8 cellular contexts compared by ENCODE assay signal in the genomic region with DNA sequence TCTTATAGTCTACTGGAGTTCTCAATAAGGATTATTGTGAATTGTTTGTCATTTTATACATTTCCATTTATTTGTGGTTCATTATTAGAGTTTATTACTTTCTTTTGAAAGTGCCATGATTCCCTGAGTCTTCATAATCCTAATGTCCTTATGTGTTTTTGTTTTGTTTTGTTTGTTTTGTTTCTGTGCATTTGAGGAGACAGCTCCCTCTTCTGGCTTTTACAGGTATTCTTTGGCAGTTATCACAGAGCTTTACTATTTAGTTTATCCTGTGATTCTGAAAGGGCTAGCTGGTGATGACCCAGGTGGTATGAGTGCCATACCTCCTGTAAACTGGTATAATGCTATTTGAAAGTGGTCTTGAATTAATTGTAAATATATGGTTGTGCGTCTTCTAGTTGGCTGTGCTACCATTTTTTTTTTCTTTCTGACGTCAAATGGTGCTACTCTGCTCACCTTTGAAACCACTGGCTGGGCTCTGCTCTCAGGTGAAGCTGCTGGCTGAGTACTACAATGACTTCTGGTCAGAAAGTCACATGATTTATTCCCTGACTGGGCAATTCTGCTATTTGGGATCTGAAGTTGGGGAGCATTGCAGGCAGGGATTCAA.
DNase-seq lines count a peak whose midpoint lies in the region; ATAC-seq, FAIRE-seq and TF ChIP-seq lines count a peak whose summit lies in the region.

No MANE protein-coding gene starts in this region.

- FAIRE-seq in GM12891 (lab: Jason Lieb, UNC), result peak; percentile 28

- H3K9me3 ChIP-seq in mesenchymal stem cell (ENCODE audit: control insufficient read depth, low read length), result peaks cover 13% of the 10 kb centered on the region

- H3K14ac ChIP-seq in mesenchymal stem cell (ENCODE audit: low read length in 2 of 2), result no peak overlapping the region

- H2AFZ ChIP-seq in mesenchymal stem cell (ENCODE audit: low read depth, low read length), result no peak overlapping the region

- H3K27ac ChIP-seq in mesenchymal stem cell (ENCODE audit: low read length, poor library complexity, severe bottlenecking), result no peak overlapping the region

- peak; percentile 77 for ATAC-seq in WTC11
- ATAC-seq in GM19455 (IDR thresholded peaks at IDR 0.05; ENCODE audit: unreplicated experiment), result no peak
- ATAC-seq in HG03378 (IDR thresholded peaks at IDR 0.05; ENCODE audit: unreplicated experiment), result no peak

- H3K18ac ChIP-seq in mesenchymal stem cell (ENCODE audit: low read depth in 1 of 2, low read length in 2 of 2), result no peak overlapping the region

- CTCF ChIA-PET in WTC11 (lab: Charles Lee), result interaction anchor here (0.6 to 2.4 kb wide), 23 partner anchors 11 to 679 kb away, joined by 3 to 102 read pairs (median 3); no protein-coding TSS in a partner anchor
- CTCF ChIA-PET in activated CD4-positive, alpha-beta T cell treated with anti-CD3 and anti-CD28 coated beads, Interleukin-2, amount 10 ng/mL, durations not matched to agents 7 days and 5 days (lab: Charles Lee), result interaction anchor here (0.6 kb wide), 1 partner anchor 842 kb away, joined by 3 read pairs; no protein-coding TSS in a partner anchor

- H2BK12ac ChIP-seq in mesenchymal stem cell (ENCODE audit: low read length in 2 of 2), result no peak overlapping the region

- no peaks in the 10 kb centered on the region for H3K36me3 Mint-ChIP-seq in WTC11
- no peaks in the 10 kb centered on the region for H3K36me3 Mint-ChIP-seq in activated CD4-positive, alpha-beta T cell treated with anti-CD3 and anti-CD28 coated beads, Interleukin-2, amount 10 ng/mL, durations not matched to agents 7 days and 5 days (ENCODE audit: low read depth)

- H2BK15ac ChIP-seq in mesenchymal stem cell (ENCODE audit: low read depth, poor library complexity, severe bottlenecking), result no peak overlapping the region

- DNase-seq in GM12891 (ENCODE audit: insufficient read length, low spot score) (no peak), LHCN-M2 (ENCODE audit: low read depth) (peak; percentile 4), WTC11 (ENCODE audit: low spot score) (no peak), mesenchymal stem cell (peak; percentile 40)
- DNase-seq in activated naive CD4-positive, alpha-beta T cell treated with Interleukin-2 at 50 U/mL for 16 hours, result no peak
- no peak for DNase-seq in activated CD4-positive, alpha-beta T cell treated with anti-CD3 and anti-CD28 coated beads, Interleukin-2, amount 10 ng/mL, durations not matched to agents 7 days and 5 days

- no peak overlapping the region for H4K91ac ChIP-seq in mesenchymal stem cell (ENCODE audit: low read length)

- peak; percentile 61 for TF ChIP-seq CTCF in WTC11 (IDR thresholded peaks at IDR 0.05)

- no peak overlapping the region for H2BK5ac ChIP-seq in mesenchymal stem cell (ENCODE audit: low read depth, low read length, poor library complexity, severe bottlenecking)

- H2AK5ac ChIP-seq in mesenchymal stem cell (ENCODE audit: low read length, severe bottlenecking), result no peak overlapping the region

- H3K27me3 ChIP-seq in mesenchymal stem cell (ENCODE audit: control insufficient read depth in 1 of 2, insufficient read depth in 1 of 2, low read length in 2 of 2), result no peaks in the 10 kb centered on the region

- H3K4ac ChIP-seq in mesenchymal stem cell (ENCODE audit: low read depth in 1 of 2, low read length in 2 of 2), result no peak overlapping the region

- 30% methylated on average over 2 of the region's 2 CpGs for WGBS in mesenchymal stem cell

- no peaks in the 10 kb centered on the region for H3K27me3 Mint-ChIP-seq in WTC11 (ENCODE audit: low read depth)
- no peaks in the 10 kb centered on the region for H3K27me3 Mint-ChIP-seq in activated CD4-positive, alpha-beta T cell treated with anti-CD3 and anti-CD28 coated beads, Interleukin-2, amount 10 ng/mL, durations not matched to agents 7 days and 5 days

- POLR2A ChIA-PET in WTC11 (lab: Charles Lee), result interaction anchor here (0.6 kb wide), 1 partner anchor 676 kb away, joined by 3 read pairs; no protein-coding TSS in a partner anchor
- POLR2A ChIA-PET in activated CD4-positive, alpha-beta T cell treated with anti-CD3 and anti-CD28 coated beads, Interleukin-2, amount 10 ng/mL, durations not matched to agents 7 days and 5 days (lab: Charles Lee), result no interaction called here

- no peak overlapping the region for H3K4me3 ChIP-seq in mesenchymal stem cell (ENCODE audit: insufficient read depth in 1 of 2, low read depth in 1 of 2, low read length in 2 of 2)

- H3K4me1 ChIP-seq in mesenchymal stem cell (ENCODE audit: control insufficient read depth, insufficient read depth, low read depth, low read length), result no peaks in the 10 kb centered on the region

- no peak overlapping the region for H3K27ac Mint-ChIP-seq in WTC11
- H3K27ac Mint-ChIP-seq in activated CD4-positive, alpha-beta T cell treated with anti-CD3 and anti-CD28 coated beads, Interleukin-2, amount 10 ng/mL, durations not matched to agents 7 days and 5 days, result no peak overlapping the region

- no peaks in the 10 kb centered on the region for H3K79me1 ChIP-seq in mesenchymal stem cell (replicated peaks; ENCODE audit: low read length, poor library complexity, severe bottlenecking)

- no peak overlapping the region for H3K9ac ChIP-seq in mesenchymal stem cell (ENCODE audit: low read length)

- no peaks in the 10 kb centered on the region for H3K4me1 Mint-ChIP-seq in WTC11
- no peaks in the 10 kb centered on the region for H3K4me1 Mint-ChIP-seq in activated CD4-positive, alpha-beta T cell treated with anti-CD3 and anti-CD28 coated beads, Interleukin-2, amount 10 ng/mL, durations not matched to agents 7 days and 5 days

- no peak overlapping the region for H3K23ac ChIP-seq in mesenchymal stem cell (ENCODE audit: low read length in 2 of 2)

- no peak overlapping the region for H4K8ac ChIP-seq in mesenchymal stem cell (ENCODE audit: low read length)

- no peak overlapping the region for H2BK120ac ChIP-seq in mesenchymal stem cell (ENCODE audit: low read depth, low read length)

- no peak overlapping the region for H3K4me2 ChIP-seq in mesenchymal stem cell (ENCODE audit: low read length, poor library complexity, severe bottlenecking)

- H3K4me3 Mint-ChIP-seq in WTC11, result no peak overlapping the region
- H3K4me3 Mint-ChIP-seq in activated CD4-positive, alpha-beta T cell treated with anti-CD3 and anti-CD28 coated beads, Interleukin-2, amount 10 ng/mL, durations not matched to agents 7 days and 5 days, result no peak overlapping the region

- no peaks in the 10 kb centered on the region for H3K36me3 ChIP-seq in mesenchymal stem cell (ENCODE audit: control insufficient read depth in 1 of 2, insufficient read depth in 2 of 2, low read depth in 1 of 2, low read length in 2 of 2)

- no peak for TF ChIP-seq POLR2A in GM12891 (IDR thresholded peaks at IDR 0.05; ENCODE audit: low read depth, low read length)

- peaks cover 14% of the 10 kb centered on the region for H3K9me3 Mint-ChIP-seq in WTC11
- peaks cover 7% of the 10 kb centered on the region for H3K9me3 Mint-ChIP-seq in activated CD4-positive, alpha-beta T cell treated with anti-CD3 and anti-CD28 coated beads, Interleukin-2, amount 10 ng/mL, durations not matched to agents 7 days and 5 days

TF ChIP-seq in GM12891, 5 proteins besides CTCF, POLR2A, EP300 and RAD21:
- TF ChIP-seq POU2F2 (IDR thresholded peaks at IDR 0.05; ENCODE audit: low read depth, low read length) (no peak), TAF1 (IDR thresholded peaks at IDR 0.05; ENCODE audit: low read depth, low read length) (no peak), POLR2AphosphoS5 (IDR thresholded peaks at IDR 0.05; ENCODE audit: low read depth, low read length) (no peak), SPI1 (IDR thresholded peaks at IDR 0.05; ENCODE audit: low read depth, low read length) (no peak), PAX5 (IDR thresholded peaks at IDR 0.05; ENCODE audit: insufficient read depth, low read length, severe bottlenecking) (no peak)

TF ChIP-seq in WTC11, 78 proteins besides CTCF, POLR2A, EP300 and RAD21:
- TF ChIP-seq, protein P1, sequence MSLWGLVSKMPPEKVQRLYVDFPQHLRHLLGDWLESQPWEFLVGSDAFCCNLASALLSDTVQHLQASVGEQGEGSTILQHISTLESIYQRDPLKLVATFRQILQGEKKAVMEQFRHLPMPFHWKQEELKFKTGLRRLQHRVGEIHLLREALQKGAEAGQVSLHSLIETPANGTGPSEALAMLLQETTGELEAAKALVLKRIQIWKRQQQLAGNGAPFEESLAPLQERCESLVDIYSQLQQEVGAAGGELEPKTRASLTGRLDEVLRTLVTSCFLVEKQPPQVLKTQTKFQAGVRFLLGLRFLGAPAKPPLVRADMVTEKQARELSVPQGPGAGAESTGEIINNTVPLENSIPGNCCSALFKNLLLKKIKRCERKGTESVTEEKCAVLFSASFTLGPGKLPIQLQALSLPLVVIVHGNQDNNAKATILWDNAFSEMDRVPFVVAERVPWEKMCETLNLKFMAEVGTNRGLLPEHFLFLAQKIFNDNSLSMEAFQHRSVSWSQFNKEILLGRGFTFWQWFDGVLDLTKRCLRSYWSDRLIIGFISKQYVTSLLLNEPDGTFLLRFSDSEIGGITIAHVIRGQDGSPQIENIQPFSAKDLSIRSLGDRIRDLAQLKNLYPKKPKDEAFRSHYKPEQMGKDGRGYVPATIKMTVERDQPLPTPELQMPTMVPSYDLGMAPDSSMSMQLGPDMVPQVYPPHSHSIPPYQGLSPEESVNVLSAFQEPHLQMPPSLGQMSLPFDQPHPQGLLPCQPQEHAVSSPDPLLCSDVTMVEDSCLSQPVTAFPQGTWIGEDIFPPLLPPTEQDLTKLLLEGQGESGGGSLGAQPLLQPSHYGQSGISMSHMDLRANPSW (CRISPR knock-in tag; conservative IDR thresholded peaks at IDR 0.05; ENCODE audit: low read depth), result no peak
- TF ChIP-seq GTF2I (CRISPR knock-in tag; conservative IDR thresholded peaks at IDR 0.05), result no peak

Comparison
In these comparisons a context has a peak if more than half of its experiments do, and no peak if none do; other contexts are left out.
1. DNase-seq: peak in LHCN-M2 (single experiment) and mesenchymal stem cell (single experiment); none in GM12891 (single experiment), WTC11 (single experiment), activated naive CD4-positive, alpha-beta T cell treated with Interleukin-2 at 50 U/mL for 16 hours (single experiment) and activated CD4-positive, alpha-beta T cell treated with anti-CD3 and anti-CD28 coated beads, Interleukin-2, amount 10 ng/mL, durations not matched to agents 7 days and 5 days (single experiment).